ENCODE assay signal across 15 cellular contexts in genomic region chr22:38163844-38164577, GRCh38. TPM values are rescaled to one million over a fixed set of nuclear protein-coding genes. Genes with fewer than 3 reads are reported as not detected.
A peak's percentile ranks its signal among the peaks of the same experiment; 100 is the strongest.
DNase-seq lines count a peak whose midpoint lies in the region; TF ChIP-seq lines count a peak whose summit lies in the region.
"Had no signal": no experiment of that assay in that cellular context is flagged by ENCODE, and none has a peak within 500 bp of the region (broad histone marks: within the 10 kb centered on the region; RNA-seq: fewer than 3 reads in every experiment).

No MANE protein-coding gene starts in this region.

- TF ChIP-seq CTCF in VCaP (conservative IDR thresholded peaks at IDR 0.05) (no peak), hepatocyte (IDR thresholded peaks at IDR 0.05; ENCODE audit: poor library complexity) (no peak), neural progenitor cell (IDR thresholded peaks at IDR 0.05) (no peak), GM10266 (IDR thresholded peaks at IDR 0.05; ENCODE audit: control insufficient read depth, insufficient read depth, low read depth, missing control alignments) (no peak)

- peaks cover 4% of the 10 kb centered on the region for H3K27me3 Mint-ChIP-seq in neural progenitor cell (ENCODE audit: insufficient read depth, low read depth)
- H3K27me3 Mint-ChIP-seq: activated naive CD4-positive, alpha-beta T cell treated with anti-CD3 and anti-CD28 coated beads, Interleukin-2, amount 50 U/mL, for 24 hours; CD4-positive, CD25-positive, alpha-beta regulatory T cell had no signal

- H3K27ac Mint-ChIP-seq in neural progenitor cell, result peak overlapping the region; percentile 80
- H3K27ac Mint-ChIP-seq: activated naive CD4-positive, alpha-beta T cell treated with anti-CD3 and anti-CD28 coated beads, Interleukin-2, amount 50 U/mL, for 24 hours had no signal

- no peaks in the 10 kb centered on the region for H3K79me2 ChIP-seq in hepatocyte
- H3K79me2 ChIP-seq in neural progenitor cell (ENCODE audit: low read depth), result no peaks in the 10 kb centered on the region

- H3K9me2 ChIP-seq in hepatocyte (replicated peaks; ENCODE audit: insufficient read depth), result no peaks in the 10 kb centered on the region

- DNase-seq in COLO668 (lab: John Stamatoyannopoulos, UW; ENCODE audit: unreplicated experiment) (peak; percentile 66), hepatocyte (ENCODE audit: low spot score) (peak; percentile 74), neural progenitor cell (ENCODE audit: low spot score) (no peak), DMS79 (lab: John Stamatoyannopoulos, UW) (no peak), GM10266 (ENCODE audit: extremely low spot score) (no peak), NCI-H2107 (lab: John Stamatoyannopoulos, UW) (no peak), NCI-H1048 (lab: John Stamatoyannopoulos, UW) (no peak)
- DNase-seq: CD4-positive, CD25-positive, alpha-beta regulatory T cell; cerebellar nuclear complex; NCI-H446 treated with DMSO at 0.1 percent for 48 hours; T1000 had no signal

- no peaks in the 10 kb centered on the region for H3F3A ChIP-seq in neural progenitor cell (ENCODE audit: low read depth)

- H3K4me2 ChIP-seq in hepatocyte (peak overlapping the region; percentile 45), neural progenitor cell (no peak overlapping the region)

- no peak overlapping the region for H3K4me3 ChIP-seq in hepatocyte
- no peak overlapping the region for H3K4me3 ChIP-seq in neural progenitor cell
- H3K4me3 ChIP-seq: esophagus muscularis mucosa, Peyer's patch had no signal

- H3K36me3 ChIP-seq in hepatocyte (replicated peaks; ENCODE audit: insufficient read depth, low read depth) (no peaks in the 10 kb centered on the region), neural progenitor cell (no peaks in the 10 kb centered on the region)

- WGBS in hepatocyte (ENCODE audit: low lambda C conversion rate, missing lambda C conversion rate), result 36% methylated on average over 14 of the region's 14 CpGs

- H2AFZ ChIP-seq in hepatocyte, result no peak overlapping the region
- H2AFZ ChIP-seq in neural progenitor cell (replicated peaks), result no peak overlapping the region

- H3K27me3 ChIP-seq in hepatocyte (no peaks in the 10 kb centered on the region), neural progenitor cell (no peaks in the 10 kb centered on the region)
- H3K27me3 ChIP-seq: esophagus muscularis mucosa, Peyer's patch had no signal

- H3K9me3 Mint-ChIP-seq in neural progenitor cell, result no peaks in the 10 kb centered on the region
- H3K9me3 Mint-ChIP-seq: activated naive CD4-positive, alpha-beta T cell treated with anti-CD3 and anti-CD28 coated beads, Interleukin-2, amount 50 U/mL, for 24 hours; CD4-positive, CD25-positive, alpha-beta regulatory T cell had no signal

- H3K27ac ChIP-seq in VCaP (peak overlapping the region; percentile 56), hepatocyte (peak overlapping the region; percentile 92), neural progenitor cell (no peak overlapping the region)
- H3K27ac ChIP-seq: esophagus muscularis mucosa had no signal

- H3K36me3 Mint-ChIP-seq in neural progenitor cell, result peaks cover 15% of the 10 kb centered on the region

- H3K9ac ChIP-seq in neural progenitor cell, result no peak overlapping the region

- no peaks in the 10 kb centered on the region for H4K20me1 ChIP-seq in hepatocyte (ENCODE audit: insufficient read depth, poor library complexity, severe bottlenecking)
- no peaks in the 10 kb centered on the region for H4K20me1 ChIP-seq in neural progenitor cell (ENCODE audit: low read depth)

- H3K9me3 ChIP-seq in hepatocyte (ENCODE audit: low read depth) (no peaks in the 10 kb centered on the region), neural progenitor cell (ENCODE audit: low read depth) (no peaks in the 10 kb centered on the region)
- H3K9me3 ChIP-seq: esophagus muscularis mucosa, Peyer's patch had no signal

- no peak overlapping the region for H3K4me3 Mint-ChIP-seq in neural progenitor cell
- H3K4me3 Mint-ChIP-seq: activated naive CD4-positive, alpha-beta T cell treated with anti-CD3 and anti-CD28 coated beads, Interleukin-2, amount 50 U/mL, for 24 hours had no signal

- peaks cover 23% of the 10 kb centered on the region for H3K4me1 Mint-ChIP-seq in neural progenitor cell

- H3K4me1 ChIP-seq in hepatocyte (ENCODE audit: insufficient read depth) (peaks cover 20% of the 10 kb centered on the region), neural progenitor cell (no peaks in the 10 kb centered on the region)

RNA-seq across cellular contexts. Expression of gene PLA2G6, which starts 17.6 kb away (rescaled TPM):
- 28.2 and 39.9 TPM in 2 replicates for total RNA-seq in hepatocyte
- polyA plus RNA-seq in hepatocyte, result 30.2 and 42.6 TPM in 2 replicates
- 20.1 and 29.4 TPM in 2 replicates for total RNA-seq in neural progenitor cell (ENCODE audit: low replicate concordance)

RNA-seq across cellular contexts. Expression of gene MAFF, which starts 37.8 kb away (rescaled TPM):
- total RNA-seq in hepatocyte (55.9 and 70.4 TPM in 2 replicates), neural progenitor cell (ENCODE audit: low replicate concordance) (0.90 and 4.2 TPM in 2 replicates)
- polyA plus RNA-seq in hepatocyte, result 67.2 and 76.3 TPM in 2 replicates

RNA-seq across cellular contexts. Expression of gene BAIAP2L2, which starts 53.5 kb away (rescaled TPM):
- total RNA-seq in hepatocyte, result 3.3 and 4.4 TPM in 2 replicates
- polyA plus RNA-seq in hepatocyte, result 8.2 and 8.8 TPM in 2 replicates
- 0.86 and 2.6 TPM in 2 replicates for total RNA-seq in neural progenitor cell (ENCODE audit: low replicate concordance)
- polyA plus RNA-seq: CD4-positive, CD25-positive, alpha-beta regulatory T cell had no signal

Comparison
In these comparisons a context has a peak if more than half of its experiments do, and no peak if none do; other contexts are left out.
1. DNase-seq: peak in COLO668 (single experiment) and hepatocyte (single experiment); none in neural progenitor cell (single experiment), DMS79 (single experiment), GM10266 (single experiment), NCI-H2107 (single experiment) and NCI-H1048 (single experiment).
2. RNA of gene MAFF, which starts 37.8 kb away (total RNA-seq): 55.9 to 70.4 TPM in hepatocyte; 0.90 to 4.2 TPM in neural progenitor cell; every median in the first group is over 10 times any median in the second.